In the genomic region with DNA sequence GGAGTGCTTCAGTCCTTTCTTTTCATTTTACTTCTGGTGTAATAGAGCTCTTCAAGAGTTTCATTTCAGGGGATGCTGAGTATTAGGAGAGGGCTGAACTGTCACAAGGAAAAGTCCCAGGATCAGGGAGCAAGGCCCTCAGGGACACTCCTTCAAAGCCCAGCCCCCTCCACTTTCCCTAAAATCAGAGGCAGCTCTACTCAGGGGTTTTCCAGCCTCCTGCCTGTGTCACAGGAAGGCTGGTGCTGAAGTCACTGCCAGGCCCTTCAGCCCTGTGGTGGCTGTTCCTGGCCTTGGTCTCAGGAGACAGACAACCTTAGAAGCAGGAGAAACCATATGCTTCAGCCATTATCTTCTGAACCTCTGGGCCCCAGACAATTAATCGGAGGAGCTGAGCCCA, we compare ENCODE assay signal across 25 cellular contexts. TPM values are rescaled to one million over a fixed set of nuclear protein-coding genes. Genes with fewer than 3 reads are reported as not detected.
"Had no signal": no experiment of that assay in that cellular context is flagged by ENCODE, and none has a peak within 500 bp of the region (broad histone marks: within the 10 kb centered on the region; RNA-seq: fewer than 3 reads in every experiment).

No MANE protein-coding gene starts in this region.

- H3K4me3 Mint-ChIP-seq: activated CD4-positive, alpha-beta memory T cell treated with anti-CD3 and anti-CD28 coated beads, Interleukin-2, amount 10 ng/mL, durations not matched to agents 7 days and 5 days; activated CD4-positive, alpha-beta T cell treated with anti-CD3 and anti-CD28 coated beads, Interleukin-2, amount 10 ng/mL, durations not matched to agents 7 days and 5 days; activated T-cell treated with anti-CD3 and anti-CD28 coated beads, Interleukin-2, amount 50 U/mL, for 24 hours; endodermal cell; natural killer cell treated with Interleukin-12 subunit alpha and Interleukin-12 subunit beta and Interleukin-15 and Interleukin-18, amount 100 ng/mL, for 72 hours had no signal

- H3K36me3 Mint-ChIP-seq: natural killer cell treated with Interleukin-12 subunit alpha and Interleukin-12 subunit beta and Interleukin-15 and Interleukin-18, amount 100 ng/mL, for 72 hours had no signal

- DNase-seq: activated CD4-positive, alpha-beta memory T cell treated with anti-CD3 and anti-CD28 coated beads, Interleukin-2, amount 10 ng/mL, durations not matched to agents 7 days and 5 days; activated CD4-positive, alpha-beta T cell treated with anti-CD3 and anti-CD28 coated beads for 1 hour; activated CD4-positive, alpha-beta T cell treated with anti-CD3 and anti-CD28 coated beads, Interleukin-2, amount 10 ng/mL, durations not matched to agents 7 days and 5 days; activated CD8-positive, alpha-beta memory T cell treated with anti-CD3 and anti-CD28 coated beads, Interleukin-2, amount 50 U/mL, for 48 hours; activated gamma-delta T cell; activated naive CD4-positive, alpha-beta T cell treated with anti-CD3 and anti-CD28 coated beads, Interleukin-2, amount 50 U/mL, for 16 hours; activated T-cell treated with anti-CD3 and anti-CD28 coated beads, Interleukin-2, amount 50 U/mL, for 24 hours; amniotic stem cell; caudate nucleus; endodermal cell; foreskin fibroblast; heart left ventricle; hypothalamus; kidney glomerular epithelial cell; left ventricle myocardium superior; mucosa of descending colon; posterior cingulate gyrus; right cardiac atrium; stimulated activated CD4-positive, alpha-beta T cell treated with anti-CD3 and anti-CD28 coated beads, Interleukin-15, amount 100 ng/mL, for 24 hours; stimulated activated naive CD4-positive, alpha-beta T cell; T1000; tibial artery had no signal

- H3K27me3 Mint-ChIP-seq: activated CD4-positive, alpha-beta memory T cell treated with anti-CD3 and anti-CD28 coated beads, Interleukin-2, amount 10 ng/mL, durations not matched to agents 7 days and 5 days had no signal

- ATAC-seq: esophagus mucosa; heart left ventricle; left ventricle myocardium superior; mucosa of descending colon; natural killer cell treated with Interleukin-12 subunit alpha and Interleukin-12 subunit beta and Interleukin-15 and Interleukin-18, amount 100 ng/mL, for 72 hours; right cardiac atrium had no signal

- H3K4me1 Mint-ChIP-seq: activated CD4-positive, alpha-beta memory T cell treated with anti-CD3 and anti-CD28 coated beads, Interleukin-2, amount 10 ng/mL, durations not matched to agents 7 days and 5 days; activated CD4-positive, alpha-beta T cell treated with anti-CD3 and anti-CD28 coated beads, Interleukin-2, amount 10 ng/mL, durations not matched to agents 7 days and 5 days had no signal

- H3K27ac Mint-ChIP-seq: activated CD4-positive, alpha-beta memory T cell treated with anti-CD3 and anti-CD28 coated beads, Interleukin-2, amount 10 ng/mL, durations not matched to agents 7 days and 5 days; activated CD4-positive, alpha-beta T cell treated with anti-CD3 and anti-CD28 coated beads, Interleukin-2, amount 10 ng/mL, durations not matched to agents 7 days and 5 days; activated T-cell treated with anti-CD3 and anti-CD28 coated beads, Interleukin-2, amount 50 U/mL, for 24 hours; endodermal cell; natural killer cell treated with Interleukin-12 subunit alpha and Interleukin-12 subunit beta and Interleukin-15 and Interleukin-18, amount 100 ng/mL, for 72 hours had no signal

- H3K9me3 ChIP-seq: mucosa of descending colon, suprapubic skin, tibial artery had no signal

RNA-seq across cellular contexts. Expression of a gene that starts 36.4 kb away (rescaled TPM):
- total RNA-seq: activated CD4-positive, alpha-beta memory T cell treated with anti-CD3 and anti-CD28 coated beads, Interleukin-2, amount 10 ng/mL, durations not matched to agents 7 days and 5 days; activated CD4-positive, alpha-beta T cell treated with anti-CD3 and anti-CD28 coated beads, Interleukin-2, amount 10 ng/mL, durations not matched to agents 7 days and 5 days; natural killer cell treated with Interleukin-12 subunit alpha and Interleukin-12 subunit beta and Interleukin-15 and Interleukin-18, amount 100 ng/mL, for 72 hours had no signal
